8 cellular contexts compared by ENCODE assay signal in genomic region chr1:228902781-228903572, GRCh38.
DNase-seq lines count a peak whose midpoint lies in the region; ATAC-seq and TF ChIP-seq lines count a peak whose summit lies in the region.

No MANE protein-coding gene starts in this region.

- no peaks in the 10 kb centered on the region for H3K27me3 Mint-ChIP-seq in CD8-positive, alpha-beta T cell (ENCODE audit: low read depth)

- ATAC-seq in HG03095 (IDR thresholded peaks at IDR 0.05; ENCODE audit: unreplicated experiment), result no peak
- no peak for ATAC-seq in CD8-positive, alpha-beta T cell

- TF ChIP-seq CTCF in CD8-positive, alpha-beta T cell (IDR thresholded peaks at IDR 0.05), result no peak

- no peaks in the 10 kb centered on the region for H3K9me3 ChIP-seq in CD8-positive, alpha-beta T cell (ENCODE audit: low read length)

- CTCF ChIA-PET in CD8-positive, alpha-beta T cell (lab: Charles Lee), result no interaction called here

- H3K27ac Mint-ChIP-seq in CD8-positive, alpha-beta T cell, result no peak overlapping the region

- no peaks in the 10 kb centered on the region for H3K9me3 Mint-ChIP-seq in CD8-positive, alpha-beta T cell

- no peaks in the 10 kb centered on the region for H3K4me1 ChIP-seq in CD8-positive, alpha-beta T cell (ENCODE audit: insufficient read depth, low read length)

- no peak overlapping the region for H3K27ac ChIP-seq in CD8-positive, alpha-beta T cell (ENCODE audit: low read depth, low read length)

- H3K36me3 Mint-ChIP-seq in CD8-positive, alpha-beta T cell, result no peaks in the 10 kb centered on the region

- DNase-seq in NCI-H1417 (lab: John Stamatoyannopoulos, UW) (peak in 2 of 3 experiments; percentile 18 to 51), NCI-H1417 treated with DMSO at 0.1 percent for 48 hours (lab: John Stamatoyannopoulos, UW) (no peak), anterior cingulate cortex (lab: John Stamatoyannopoulos, UW) (peak in 46 of 58 donors; percentile 11 to 95 (median 55)), hippocampal formation (lab: John Stamatoyannopoulos, UW) (peak; percentile 70 to 80), smooth muscle cell of the brain vasculature (ENCODE audit: low read depth, low spot score) (peak; percentile 97)
- no peak for DNase-seq in CD8-positive, alpha-beta T cell
- DNase-seq in stimulated activated naive CD4-positive, alpha-beta T cell treated with Interleukin-2 at 50 U/mL for 16 hours (lab: John Stamatoyannopoulos, UW), result no peak

- H3K4me3 ChIP-seq in CD8-positive, alpha-beta T cell (ENCODE audit: low read depth, low read length), result no peak overlapping the region

- no peak overlapping the region for H3K4me3 Mint-ChIP-seq in CD8-positive, alpha-beta T cell

- no peaks in the 10 kb centered on the region for H3K36me3 ChIP-seq in CD8-positive, alpha-beta T cell (ENCODE audit: insufficient read depth, low read length)

- POLR2A ChIA-PET in CD8-positive, alpha-beta T cell (lab: Charles Lee), result no interaction called here

- intact Hi-C loops in CD8-positive, alpha-beta T cell (cut with DNase I, micrococcal nuclease), result no loop called here

- H3K27me3 ChIP-seq in CD8-positive, alpha-beta T cell (ENCODE audit: insufficient read depth, low read length), result no peaks in the 10 kb centered on the region

- peaks cover 5% of the 10 kb centered on the region for H3K4me1 Mint-ChIP-seq in CD8-positive, alpha-beta T cell (ENCODE audit: low read depth)

Comparison
In these comparisons a context has a peak if more than half of its experiments do, and no peak if none do; other contexts are left out.
1. DNase-seq: peak in NCI-H1417 (2 of 3), anterior cingulate cortex (46 of 58), hippocampal formation (2 of 2) and smooth muscle cell of the brain vasculature (single experiment); none in NCI-H1417 treated with DMSO at 0.1 percent for 48 hours (single experiment), CD8-positive, alpha-beta T cell (0 of 7) and stimulated activated naive CD4-positive, alpha-beta T cell treated with Interleukin-2 at 50 U/mL for 16 hours (single experiment).